Comparison of ENCODE assay signal across 8 cellular contexts in the genomic region with DNA sequence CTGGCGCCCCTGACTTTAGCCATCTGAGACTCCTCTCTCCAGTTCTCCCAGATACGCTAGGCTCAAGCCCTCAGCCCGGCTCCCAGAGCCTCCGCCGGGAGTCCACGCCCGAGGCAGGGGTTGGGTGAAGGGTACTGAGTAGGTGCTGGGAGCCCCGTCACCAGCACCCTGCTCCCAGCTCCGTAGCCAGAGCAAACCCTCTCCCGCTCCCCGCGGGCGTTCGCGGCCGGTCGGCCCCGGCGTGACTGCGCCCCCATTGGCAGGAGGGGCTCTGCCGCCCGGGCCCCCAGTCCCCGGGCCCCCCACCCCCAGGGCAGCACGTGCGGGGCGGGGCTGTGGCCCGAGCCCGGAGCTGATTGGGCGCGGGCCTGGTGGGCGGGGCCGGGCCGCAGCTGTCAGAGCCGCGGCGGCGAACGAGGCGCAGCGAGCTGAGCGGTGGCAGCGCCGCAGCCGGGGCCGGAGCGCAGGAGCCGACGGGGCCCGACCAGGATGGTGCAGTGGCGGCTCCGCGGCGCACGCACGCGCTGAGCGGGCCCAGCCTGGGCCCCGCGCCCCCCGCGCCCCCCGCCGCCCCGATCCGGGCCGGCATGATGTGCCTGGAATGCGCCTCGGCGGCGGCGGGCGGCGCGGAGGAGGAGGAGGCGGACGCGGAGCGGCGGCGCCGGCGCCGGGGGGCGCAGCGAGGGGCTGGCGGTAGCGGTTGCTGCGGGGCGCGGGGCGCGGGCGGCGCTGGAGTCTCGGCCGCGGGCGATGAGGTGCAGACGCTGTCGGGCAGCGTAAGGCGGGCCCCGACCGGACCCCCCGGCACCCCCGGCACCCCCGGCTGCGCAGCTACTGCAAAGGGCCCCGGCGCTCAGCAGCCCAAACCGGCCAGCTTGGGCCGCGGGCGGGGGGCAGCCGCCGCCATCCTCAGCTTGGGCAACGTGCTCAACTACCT. TPM values are rescaled to one million over a fixed set of nuclear protein-coding genes. Genes with fewer than 3 reads are reported as not detected.
A peak's percentile ranks its signal among the peaks of the same experiment; 100 is the strongest.
DNase-seq lines count a peak whose midpoint lies in the region; ATAC-seq and TF ChIP-seq lines count a peak whose summit lies in the region.

A gene with protein sequence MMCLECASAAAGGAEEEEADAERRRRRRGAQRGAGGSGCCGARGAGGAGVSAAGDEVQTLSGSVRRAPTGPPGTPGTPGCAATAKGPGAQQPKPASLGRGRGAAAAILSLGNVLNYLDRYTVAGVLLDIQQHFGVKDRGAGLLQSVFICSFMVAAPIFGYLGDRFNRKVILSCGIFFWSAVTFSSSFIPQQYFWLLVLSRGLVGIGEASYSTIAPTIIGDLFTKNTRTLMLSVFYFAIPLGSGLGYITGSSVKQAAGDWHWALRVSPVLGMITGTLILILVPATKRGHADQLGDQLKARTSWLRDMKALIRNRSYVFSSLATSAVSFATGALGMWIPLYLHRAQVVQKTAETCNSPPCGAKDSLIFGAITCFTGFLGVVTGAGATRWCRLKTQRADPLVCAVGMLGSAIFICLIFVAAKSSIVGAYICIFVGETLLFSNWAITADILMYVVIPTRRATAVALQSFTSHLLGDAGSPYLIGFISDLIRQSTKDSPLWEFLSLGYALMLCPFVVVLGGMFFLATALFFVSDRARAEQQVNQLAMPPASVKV (plus strand): TSS at position 421 of the 937 bp plus-strand sequence. CDS start 167 bp downstream, at position 588.

- TF ChIP-seq CTCF in RWPE2 (IDR thresholded peaks at IDR 0.05; ENCODE audit: poor library complexity, severe bottlenecking) (no peak), testis (IDR thresholded peaks at IDR 0.05) (no peak)

- no peaks in the 10 kb centered on the region for H3K36me3 Mint-ChIP-seq in activated naive CD4-positive, alpha-beta T cell treated with anti-CD3 and anti-CD28 coated beads, Interleukin-2, amount 50 U/mL, for 72 hours

- H3K4me3 ChIP-seq in RWPE2 (ENCODE audit: severe bottlenecking) (peak within 1 kb of the TSS; percentile 18), testis (peak within 1 kb of the TSS; percentile 40 to 47)

- H3K9me3 Mint-ChIP-seq in activated naive CD4-positive, alpha-beta T cell treated with anti-CD3 and anti-CD28 coated beads, Interleukin-2, amount 50 U/mL, for 72 hours = no peaks in the 10 kb centered on the region

- intact Hi-C loops in Right ventricle myocardium superior (cut with DNase I) = loop anchor here (10.0 kb wide), 1 partner anchor 64 kb away; a partner anchor contains a TSS
- intact Hi-C loops in testis (cut with DNase I; ENCODE audit: low total_unique reads) = no loop called here

- ATAC-seq in HG03520 (IDR thresholded peaks at IDR 0.05; ENCODE audit: unreplicated experiment) (peak; percentile 52), RWPE2 (ENCODE audit: low read depth) (peak; percentile 65), Right ventricle myocardium superior (ENCODE audit: poor library complexity) (peak; percentile 94), GM18873 (IDR thresholded peaks at IDR 0.05; ENCODE audit: low FRiP score, unreplicated experiment) (no peak)
- peak; percentile 78 to 91 for ATAC-seq in activated naive CD4-positive, alpha-beta T cell treated with anti-CD3 and anti-CD28 coated beads, Interleukin-2, amount 50 U/mL, for 72 hours

- H3K27me3 ChIP-seq in RWPE2 (ENCODE audit: insufficient read depth, poor library complexity, severe bottlenecking) (peaks cover 23% of the 10 kb centered on the region), testis (no peaks in the 10 kb centered on the region)

- H3K9me3 ChIP-seq in RWPE2 (ENCODE audit: severe bottlenecking) (no peaks in the 10 kb centered on the region), testis (no peaks in the 10 kb centered on the region)

- no peak within 1 kb of the TSS for H3K27ac Mint-ChIP-seq in activated naive CD4-positive, alpha-beta T cell treated with anti-CD3 and anti-CD28 coated beads, Interleukin-2, amount 50 U/mL, for 72 hours

- H3K4me1 ChIP-seq in RWPE2 (ENCODE audit: insufficient read depth, poor library complexity, severe bottlenecking) (peaks cover 7% of the 10 kb centered on the region), testis (peaks cover 7% of the 10 kb centered on the region)

- TF ChIP-seq POLR2A in testis (IDR thresholded peaks at IDR 0.05) = no peak

- H3K36me3 ChIP-seq in RWPE2 (ENCODE audit: low read depth) (no peaks in the 10 kb centered on the region), testis (ENCODE audit: low read depth, missing control alignments) (no peaks in the 10 kb centered on the region)

- 2% methylated on average over 9 of the region's 117 CpGs; no CpG with 5 or more reads in 1 of the 2 donors for WGBS in testis, 2 donors

- H3K27ac ChIP-seq in RWPE2 (ENCODE audit: poor library complexity, severe bottlenecking) (no peak within 1 kb of the TSS), testis (no peak within 1 kb of the TSS)

- DNase-seq in GM03348 (ENCODE audit: low spot score) (peak; percentile 94), RWPE2 (ENCODE audit: low spot score) (no peak), Right ventricle myocardium superior (peak; percentile 83), occipital lobe (lab: John Stamatoyannopoulos, UW) (peak; percentile 69), testis (peak; percentile 78)
- DNase-seq in activated naive CD4-positive, alpha-beta T cell treated with anti-CD3 and anti-CD28 coated beads, Interleukin-2, amount 50 U/mL, for 72 hours (ENCODE audit: low spot score in 2 of 2) = peak in 1 of 2 donors; percentile 70

RNA-seq across cellular contexts. Expression of the gene that starts here (rescaled TPM):
- under 1 TPM; 0.16 to 0.64 TPM for total RNA-seq in activated naive CD4-positive, alpha-beta T cell treated with anti-CD3 and anti-CD28 coated beads, Interleukin-2, amount 50 U/mL, for 72 hours
- total RNA-seq in Right ventricle myocardium superior (10.4 TPM), occipital lobe (15.9 TPM), testis (1 to 10 TPM; 6.7 to 8.0 TPM)
- polyA plus RNA-seq in testis (ENCODE audit: insufficient read depth, low read depth, low replicate concordance) = 11.5 TPM

Comparison
In these comparisons a context has a peak if more than half of its experiments do, and no peak if none do; other contexts are left out.
1. Peak in ATAC-seq in activated naive CD4-positive, alpha-beta T cell treated with anti-CD3 and anti-CD28 coated beads, Interleukin-2, amount 50 U/mL, for 72 hours; RNA of the gene not detected or under 1 TPM.